Comparison of ENCODE assay signal across 19 cellular contexts in the genomic region with DNA sequence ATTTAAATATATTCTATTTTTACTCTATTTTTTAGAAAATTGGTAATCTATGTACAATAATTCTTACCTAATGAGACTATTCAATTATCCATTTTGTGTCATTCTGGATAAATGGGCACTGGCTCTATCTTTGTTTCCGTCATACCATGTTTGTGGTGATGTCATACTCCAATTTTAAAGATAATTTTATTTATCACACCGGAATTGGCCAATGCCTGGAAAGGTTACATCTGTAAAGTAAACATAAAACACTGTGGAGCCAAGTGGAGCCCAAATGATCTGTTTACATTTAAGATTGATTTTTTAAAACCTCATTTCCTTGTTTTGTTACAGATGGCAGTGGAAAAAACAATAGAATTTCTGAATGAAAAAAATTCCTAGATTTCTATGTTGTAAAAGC.
"Had no signal": no experiment of that assay in that cellular context is flagged by ENCODE, and none has a peak within 500 bp of the region (broad histone marks: within the 10 kb centered on the region; RNA-seq: fewer than 3 reads in every experiment).

No MANE protein-coding gene starts in this region.

- DNase-seq: activated CD4-positive, alpha-beta T cell treated with anti-CD3 and anti-CD28 coated beads, Interleukin-2, amount 10 ng/mL, durations not matched to agents 24 days and 14 days; activated CD4-positive, CD25-positive, alpha-beta regulatory T cell; activated CD8-positive, alpha-beta T cell treated with anti-CD3 and anti-CD28 coated beads, Interleukin-2, amount 10 ng/mL, durations not matched to agents 7 days and 5 days; activated naive CD4-positive, alpha-beta T cell treated with anti-CD3 and anti-CD28 coated beads for 36 hours; activated T-cell treated with anti-CD3 and anti-CD28 coated beads, Interleukin-2, amount 50 U/mL, for 4 hours; anterior cingulate cortex; brain microvascular endothelial cell; central memory CD4-positive, alpha-beta T cell; dorsolateral prefrontal cortex; erythroblast; foreskin melanocyte; hypothalamus; midbrain; sigmoid colon; stimulated activated naive B cell treated with anti-CD40 and anti-IgM and Interleukin-4, amounts not matched to agents 10 μg/mL and 1 μg/mL and 100 μg/mL, for 72 hours; T1000; upper lobe of right lung had no signal

- H3K9me3 ChIP-seq: sigmoid colon, upper lobe of right lung had no signal

- H3K4me3 ChIP-seq: dorsolateral prefrontal cortex, lung, sigmoid colon, upper lobe of right lung had no signal

- H3K4me1 ChIP-seq: sigmoid colon, upper lobe of right lung had no signal

- H3K27me3 ChIP-seq: brain microvascular endothelial cell, sigmoid colon, upper lobe of right lung had no signal

- H3K36me3 ChIP-seq: brain microvascular endothelial cell, sigmoid colon, upper lobe of right lung had no signal

- H3K27ac ChIP-seq: brain microvascular endothelial cell, dorsolateral prefrontal cortex, sigmoid colon, upper lobe of right lung had no signal

- ATAC-seq: activated CD8-positive, alpha-beta T cell treated with anti-CD3 and anti-CD28 coated beads, Interleukin-2, amount 10 ng/mL, durations not matched to agents 7 days and 5 days; activated T-cell treated with anti-CD3 and anti-CD28 coated beads, Interleukin-2, amount 50 U/mL, for 4 hours; left lobe of liver; stimulated activated naive B cell treated with anti-CD40 and anti-IgM and Interleukin-4, amounts not matched to agents 10 μg/mL and 1 μg/mL and 100 μg/mL, for 72 hours; upper lobe of right lung had no signal
